ENCODE assay signal across 1 cellular context in genomic region chr5:134873987-134874830, GRCh38.
TF ChIP-seq lines count a peak whose summit lies in the region.

A gene with protein sequence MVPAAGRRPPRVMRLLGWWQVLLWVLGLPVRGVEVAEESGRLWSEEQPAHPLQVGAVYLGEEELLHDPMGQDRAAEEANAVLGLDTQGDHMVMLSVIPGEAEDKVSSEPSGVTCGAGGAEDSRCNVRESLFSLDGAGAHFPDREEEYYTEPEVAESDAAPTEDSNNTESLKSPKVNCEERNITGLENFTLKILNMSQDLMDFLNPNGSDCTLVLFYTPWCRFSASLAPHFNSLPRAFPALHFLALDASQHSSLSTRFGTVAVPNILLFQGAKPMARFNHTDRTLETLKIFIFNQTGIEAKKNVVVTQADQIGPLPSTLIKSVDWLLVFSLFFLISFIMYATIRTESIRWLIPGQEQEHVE (plus strand): TSS chr5:134874371. CDS start chr5:134874428, 57 bp downstream.

TF ChIP-seq in K562, 482 proteins besides CTCF, POLR2A, EP300 and RAD21 (continued from another document and continues in another):
- TF ChIP-seq UBTF (IDR thresholded peaks at IDR 0.05; ENCODE audit: borderline replicate concordance in 1 of 2, low read depth in 2 of 2, low read length in 2 of 2) (peak; percentile 14 to 60; a peak in 1 of 4 replicates), ZZZ3 (IDR thresholded peaks at IDR 0.05) (no peak), SRSF7 (optimal IDR thresholded peaks at IDR 0.05; ENCODE audit: low read depth, low read length) (no peak), RB1 (IDR thresholded peaks at IDR 0.05; ENCODE audit: low read depth) (peak; percentile 85), MYBL2 (IDR thresholded peaks at IDR 0.05; ENCODE audit: low read depth) (no peak), MYBL2 (CRISPR knock-in tag; IDR thresholded peaks at IDR 0.05; ENCODE audit: borderline replicate concordance) (no peak), FOS (IDR thresholded peaks at IDR 0.05; ENCODE audit: extremely low read depth, insufficient read length) (no peak), NR2C1 (IDR thresholded peaks at IDR 0.05) (peak; percentile 82), NR2C1 (tag; IDR thresholded peaks at IDR 0.05) (peak; percentile 74), NFIC (IDR thresholded peaks at IDR 0.05) (peak; percentile 58), FOXM1 (IDR thresholded peaks at IDR 0.05; ENCODE audit: low read depth) (no peak), FOXM1 (CRISPR knock-in tag; IDR thresholded peaks at IDR 0.05; ENCODE audit: low read depth) (peak; percentile 35; the same call in 1 of the 2 replicates), ZEB2 (IDR thresholded peaks at IDR 0.05) (no peak), C11orf30 (IDR thresholded peaks at IDR 0.05; ENCODE audit: low read depth) (no peak), POLR2B (IDR thresholded peaks at IDR 0.05; ENCODE audit: low read depth, partially characterized antibody) (peak; percentile 72), ZNF316 (IDR thresholded peaks at IDR 0.05) (no peak), HCFC1 (IDR thresholded peaks at IDR 0.05; ENCODE audit: low read depth, low read length) (peak; percentile 82), MEF2A (IDR thresholded peaks at IDR 0.05; ENCODE audit: control insufficient read depth, low read depth, low read length) (no peak), MTA3 (IDR thresholded peaks at IDR 0.05; ENCODE audit: borderline replicate concordance) (peak; percentile 78; the same call in 1 of the 2 replicates), ZNF668 (CRISPR knock-in tag; IDR thresholded peaks at IDR 0.05) (no peak), PBX2 (CRISPR knock-in tag; IDR thresholded peaks at IDR 0.05; ENCODE audit: low read depth) (no peak), PBX2 (tag; conservative IDR thresholded peaks at IDR 0.05; ENCODE audit: low read depth) (no peak), ZBTB33 (CRISPR knock-in tag; IDR thresholded peaks at IDR 0.05) (no peak), ELF1 (tag; IDR thresholded peaks at IDR 0.05) (peak; percentile 74), MAZ (CRISPR knock-in tag; conservative IDR thresholded peaks at IDR 0.05 in 1 of 2, IDR thresholded peaks at IDR 0.05 in 1 of 2) (peak; percentile 82 to 86), MED1 (CRISPR knock-in tag; IDR thresholded peaks at IDR 0.05; ENCODE audit: borderline replicate concordance) (peak; percentile 84; the same call in 1 of the 2 replicates), MAX (CRISPR knock-in tag; IDR thresholded peaks at IDR 0.05) (peak; percentile 42; the same call in 1 of the 2 replicates), RHOXF2B (CRISPR knock-in tag; conservative IDR thresholded peaks at IDR 0.05) (no peak), TCF15 (CRISPR knock-in tag; IDR thresholded peaks at IDR 0.05) (no peak), ZNF133 (CRISPR knock-in tag; IDR thresholded peaks at IDR 0.05) (no peak), PHF8 (IDR thresholded peaks at IDR 0.05; ENCODE audit: borderline replicate concordance, low read length) (peak; percentile 92; the same call in 1 of the 2 replicates)
- TF ChIP-seq, protein P1, sequence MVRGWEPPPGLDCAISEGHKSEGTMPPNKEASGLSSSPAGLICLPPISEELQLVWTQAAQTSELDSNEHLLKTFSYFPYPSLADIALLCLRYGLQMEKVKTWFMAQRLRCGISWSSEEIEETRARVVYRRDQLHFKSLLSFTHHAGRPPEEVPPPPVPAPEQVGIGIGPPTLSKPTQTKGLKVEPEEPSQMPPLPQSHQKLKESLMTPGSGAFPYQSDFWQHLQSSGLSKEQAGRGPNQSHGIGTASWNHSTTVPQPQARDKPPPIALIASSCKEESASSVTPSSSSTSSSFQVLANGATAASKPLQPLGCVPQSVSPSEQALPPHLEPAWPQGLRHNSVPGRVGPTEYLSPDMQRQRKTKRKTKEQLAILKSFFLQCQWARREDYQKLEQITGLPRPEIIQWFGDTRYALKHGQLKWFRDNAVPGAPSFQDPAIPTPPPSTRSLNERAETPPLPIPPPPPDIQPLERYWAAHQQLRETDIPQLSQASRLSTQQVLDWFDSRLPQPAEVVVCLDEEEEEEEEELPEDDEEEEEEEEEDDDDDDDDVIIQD (CRISPR knock-in tag; IDR thresholded peaks at IDR 0.05), result no peak
- TF ChIP-seq, protein P2, sequence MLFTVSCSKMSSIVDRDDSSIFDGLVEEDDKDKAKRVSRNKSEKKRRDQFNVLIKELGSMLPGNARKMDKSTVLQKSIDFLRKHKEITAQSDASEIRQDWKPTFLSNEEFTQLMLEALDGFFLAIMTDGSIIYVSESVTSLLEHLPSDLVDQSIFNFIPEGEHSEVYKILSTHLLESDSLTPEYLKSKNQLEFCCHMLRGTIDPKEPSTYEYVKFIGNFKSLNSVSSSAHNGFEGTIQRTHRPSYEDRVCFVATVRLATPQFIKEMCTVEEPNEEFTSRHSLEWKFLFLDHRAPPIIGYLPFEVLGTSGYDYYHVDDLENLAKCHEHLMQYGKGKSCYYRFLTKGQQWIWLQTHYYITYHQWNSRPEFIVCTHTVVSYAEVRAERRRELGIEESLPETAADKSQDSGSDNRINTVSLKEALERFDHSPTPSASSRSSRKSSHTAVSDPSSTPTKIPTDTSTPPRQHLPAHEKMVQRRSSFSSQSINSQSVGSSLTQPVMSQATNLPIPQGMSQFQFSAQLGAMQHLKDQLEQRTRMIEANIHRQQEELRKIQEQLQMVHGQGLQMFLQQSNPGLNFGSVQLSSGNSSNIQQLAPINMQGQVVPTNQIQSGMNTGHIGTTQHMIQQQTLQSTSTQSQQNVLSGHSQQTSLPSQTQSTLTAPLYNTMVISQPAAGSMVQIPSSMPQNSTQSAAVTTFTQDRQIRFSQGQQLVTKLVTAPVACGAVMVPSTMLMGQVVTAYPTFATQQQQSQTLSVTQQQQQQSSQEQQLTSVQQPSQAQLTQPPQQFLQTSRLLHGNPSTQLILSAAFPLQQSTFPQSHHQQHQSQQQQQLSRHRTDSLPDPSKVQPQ (CRISPR knock-in tag; IDR thresholded peaks at IDR 0.05; ENCODE audit: borderline replicate concordance), result no peak
- TF ChIP-seq, protein P3, sequence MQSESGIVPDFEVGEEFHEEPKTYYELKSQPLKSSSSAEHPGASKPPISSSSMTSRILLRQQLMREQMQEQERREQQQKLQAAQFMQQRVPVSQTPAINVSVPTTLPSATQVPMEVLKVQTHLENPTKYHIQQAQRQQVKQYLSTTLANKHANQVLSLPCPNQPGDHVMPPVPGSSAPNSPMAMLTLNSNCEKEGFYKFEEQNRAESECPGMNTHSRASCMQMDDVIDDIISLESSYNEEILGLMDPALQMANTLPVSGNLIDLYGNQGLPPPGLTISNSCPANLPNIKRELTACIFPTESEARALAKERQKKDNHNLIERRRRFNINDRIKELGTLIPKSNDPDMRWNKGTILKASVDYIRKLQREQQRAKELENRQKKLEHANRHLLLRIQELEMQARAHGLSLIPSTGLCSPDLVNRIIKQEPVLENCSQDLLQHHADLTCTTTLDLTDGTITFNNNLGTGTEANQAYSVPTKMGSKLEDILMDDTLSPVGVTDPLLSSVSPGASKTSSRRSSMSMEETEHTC (IDR thresholded peaks at IDR 0.05), result no peak
- TF ChIP-seq, protein P4, sequence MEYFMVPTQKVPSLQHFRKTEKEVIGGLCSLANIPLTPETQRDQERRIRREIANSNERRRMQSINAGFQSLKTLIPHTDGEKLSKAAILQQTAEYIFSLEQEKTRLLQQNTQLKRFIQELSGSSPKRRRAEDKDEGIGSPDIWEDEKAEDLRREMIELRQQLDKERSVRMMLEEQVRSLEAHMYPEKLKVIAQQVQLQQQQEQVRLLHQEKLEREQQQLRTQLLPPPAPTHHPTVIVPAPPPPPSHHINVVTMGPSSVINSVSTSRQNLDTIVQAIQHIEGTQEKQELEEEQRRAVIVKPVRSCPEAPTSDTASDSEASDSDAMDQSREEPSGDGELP (CRISPR knock-in tag; IDR thresholded peaks at IDR 0.05; ENCODE audit: borderline replicate concordance), result peak; percentile 93
- TF ChIP-seq, protein P5, sequence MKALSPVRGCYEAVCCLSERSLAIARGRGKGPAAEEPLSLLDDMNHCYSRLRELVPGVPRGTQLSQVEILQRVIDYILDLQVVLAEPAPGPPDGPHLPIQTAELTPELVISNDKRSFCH (CRISPR knock-in tag; IDR thresholded peaks at IDR 0.05), result no peak
- TF ChIP-seq, protein P5 (tag; IDR thresholded peaks at IDR 0.05), result peak; percentile 83
- TF ChIP-seq, protein P6, sequence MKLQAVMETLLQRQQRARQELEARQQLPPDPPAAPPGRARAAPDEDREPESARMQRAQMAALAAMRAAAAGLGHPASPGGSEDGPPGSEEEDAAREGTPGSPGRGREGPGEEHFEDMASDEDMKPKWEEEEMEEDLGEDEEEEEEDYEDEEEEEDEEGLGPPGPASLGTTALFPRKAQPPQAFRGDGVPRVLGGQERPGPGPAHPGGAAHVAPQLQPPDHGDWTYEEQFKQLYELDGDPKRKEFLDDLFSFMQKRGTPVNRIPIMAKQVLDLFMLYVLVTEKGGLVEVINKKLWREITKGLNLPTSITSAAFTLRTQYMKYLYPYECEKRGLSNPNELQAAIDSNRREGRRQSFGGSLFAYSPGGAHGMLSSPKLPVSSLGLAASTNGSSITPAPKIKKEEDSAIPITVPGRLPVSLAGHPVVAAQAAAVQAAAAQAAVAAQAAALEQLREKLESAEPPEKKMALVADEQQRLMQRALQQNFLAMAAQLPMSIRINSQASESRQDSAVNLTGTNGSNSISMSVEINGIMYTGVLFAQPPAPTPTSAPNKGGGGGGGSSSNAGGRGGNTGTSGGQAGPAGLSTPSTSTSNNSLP (IDR thresholded peaks at IDR 0.05; ENCODE audit: borderline replicate concordance, low read depth, low read length), result no peak
- TF ChIP-seq, protein P7, sequence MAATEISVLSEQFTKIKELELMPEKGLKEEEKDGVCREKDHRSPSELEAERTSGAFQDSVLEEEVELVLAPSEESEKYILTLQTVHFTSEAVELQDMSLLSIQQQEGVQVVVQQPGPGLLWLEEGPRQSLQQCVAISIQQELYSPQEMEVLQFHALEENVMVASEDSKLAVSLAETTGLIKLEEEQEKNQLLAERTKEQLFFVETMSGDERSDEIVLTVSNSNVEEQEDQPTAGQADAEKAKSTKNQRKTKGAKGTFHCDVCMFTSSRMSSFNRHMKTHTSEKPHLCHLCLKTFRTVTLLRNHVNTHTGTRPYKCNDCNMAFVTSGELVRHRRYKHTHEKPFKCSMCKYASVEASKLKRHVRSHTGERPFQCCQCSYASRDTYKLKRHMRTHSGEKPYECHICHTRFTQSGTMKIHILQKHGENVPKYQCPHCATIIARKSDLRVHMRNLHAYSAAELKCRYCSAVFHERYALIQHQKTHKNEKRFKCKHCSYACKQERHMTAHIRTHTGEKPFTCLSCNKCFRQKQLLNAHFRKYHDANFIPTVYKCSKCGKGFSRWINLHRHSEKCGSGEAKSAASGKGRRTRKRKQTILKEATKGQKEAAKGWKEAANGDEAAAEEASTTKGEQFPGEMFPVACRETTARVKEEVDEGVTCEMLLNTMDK (IDR thresholded peaks at IDR 0.05; ENCODE audit: borderline replicate concordance, insufficient read depth, low read depth, low read length, poor library complexity, severe bottlenecking), result no peak
